Comparison of ENCODE assay signal across 10 cellular contexts in the genomic region with DNA sequence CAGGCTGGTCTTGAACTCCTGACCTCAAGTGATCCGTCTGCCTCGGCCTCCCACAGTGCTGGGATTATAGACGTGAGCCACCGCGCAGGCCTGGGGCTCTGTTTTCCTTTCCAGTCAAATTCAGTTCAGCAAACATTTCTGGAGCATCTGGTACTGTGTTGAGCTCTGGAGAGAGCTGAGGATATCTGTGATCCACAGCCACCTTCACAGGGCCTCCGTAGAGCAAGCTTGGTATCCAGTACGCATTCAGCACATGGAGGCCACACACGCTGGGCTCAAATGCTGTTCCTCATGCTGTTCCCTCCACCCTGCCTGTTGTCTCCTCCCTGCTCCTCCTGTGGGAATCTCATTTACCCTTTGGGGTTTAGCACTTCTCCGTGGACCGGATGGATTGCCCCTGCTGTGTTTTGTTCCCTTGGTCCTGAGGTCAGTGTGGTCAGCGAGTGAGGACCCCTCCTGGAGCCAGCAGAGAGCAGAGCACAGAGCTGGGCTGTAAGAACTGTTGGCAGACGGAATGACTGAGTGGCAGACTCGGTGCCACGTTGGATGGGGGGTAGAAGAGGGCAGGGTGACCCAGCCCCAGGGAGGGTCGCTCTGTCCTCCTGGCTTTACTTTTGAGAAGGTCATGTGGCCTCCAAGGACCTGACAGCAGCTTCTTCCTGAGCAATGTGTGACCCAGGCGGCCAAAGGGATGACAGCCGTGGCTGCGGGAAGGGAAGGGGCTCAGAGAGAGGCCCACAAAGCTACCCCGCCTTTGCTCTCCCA. TPM values are rescaled to one million over a fixed set of nuclear protein-coding genes. Genes with fewer than 3 reads are reported as not detected.
DNase-seq lines count a peak whose midpoint lies in the region; ATAC-seq lines count a peak whose summit lies in the region.
"Had no signal": no experiment of that assay in that cellular context is flagged by ENCODE, and none has a peak within 500 bp of the region (broad histone marks: within the 10 kb centered on the region; RNA-seq: fewer than 3 reads in every experiment).

No MANE protein-coding gene starts in this region.

- no peaks in the 10 kb centered on the region for H3K9me3 ChIP-seq in iPS-20b (ENCODE audit: insufficient read depth, low read depth, low read length)

- H3K4me3 Mint-ChIP-seq in activated CD4-positive, alpha-beta T cell treated with anti-CD3 and anti-CD28 coated beads for 36 hours: peak overlapping the region; percentile 66
- peak overlapping the region; percentile 84 for H3K4me3 Mint-ChIP-seq in activated naive CD8-positive, alpha-beta T cell
- H3K4me3 Mint-ChIP-seq in stimulated activated naive CD8-positive, alpha-beta T cell treated with anti-CD3 and anti-CD28 coated beads, Interleukin-15, amount 100 ng/mL, for 72 hours: peak overlapping the region; percentile 72 to 80
- peak overlapping the region in 2 of 5 donors; percentile 20 to 57 for H3K4me3 Mint-ChIP-seq in immature natural killer cell

- H3K27ac ChIP-seq in iPS-20b (ENCODE audit: low read length): no peak overlapping the region

- peak overlapping the region; percentile 39 for H3K27ac Mint-ChIP-seq in activated CD4-positive, alpha-beta T cell treated with anti-CD3 and anti-CD28 coated beads for 36 hours
- H3K27ac Mint-ChIP-seq in activated naive CD8-positive, alpha-beta T cell: peak overlapping the region; percentile 68
- peak overlapping the region in 1 of 2 donors; percentile 82 for H3K27ac Mint-ChIP-seq in stimulated activated naive CD8-positive, alpha-beta T cell treated with anti-CD3 and anti-CD28 coated beads, Interleukin-15, amount 100 ng/mL, for 72 hours
- H3K27ac Mint-ChIP-seq in immature natural killer cell: no peak overlapping the region

- CTCF ChIA-PET in activated CD4-positive, alpha-beta T cell treated with anti-CD3 and anti-CD28 coated beads for 36 hours (lab: Charles Lee): interaction anchor here (0.6 to 3.1 kb wide), 9 partner anchors 9 to 127 kb away, joined by 3 to 23 read pairs (median 4); no protein-coding TSS in a partner anchor

- peaks cover 10% of the 10 kb centered on the region for H3K4me1 Mint-ChIP-seq in activated CD4-positive, alpha-beta T cell treated with anti-CD3 and anti-CD28 coated beads for 36 hours
- H3K4me1 Mint-ChIP-seq in activated naive CD8-positive, alpha-beta T cell (ENCODE audit: low read depth): peaks cover 6% of the 10 kb centered on the region
- H3K4me1 Mint-ChIP-seq in stimulated activated naive CD8-positive, alpha-beta T cell treated with anti-CD3 and anti-CD28 coated beads, Interleukin-15, amount 100 ng/mL, for 72 hours: peaks cover 11% of the 10 kb centered on the region
- peaks cover 0 to 5% of the 10 kb centered on the region in 2 donors for H3K4me1 Mint-ChIP-seq in immature natural killer cell

- DNase-seq in activated CD4-positive, alpha-beta T cell treated with anti-CD3 and anti-CD28 coated beads for 36 hours: no peak
- DNase-seq in activated CD4-positive, alpha-beta T cell treated with anti-CD3 and anti-CD28 coated beads for 1 hour: no peak
- DNase-seq in stimulated activated naive CD8-positive, alpha-beta T cell treated with anti-CD3 and anti-CD28 coated beads, Interleukin-15, amount 100 ng/mL, for 72 hours: no peak
- no peak for DNase-seq in HK-2 (ENCODE audit: unreplicated experiment)
- no peak for DNase-seq in H4 (ENCODE audit: low spot score)
- DNase-seq in immature natural killer cell: no peak

- peak overlapping the region; percentile 83; the same call in 1 of the 2 replicates for H3K9ac ChIP-seq in iPS-20b (ENCODE audit: low read depth, low read length)

- no peak for ATAC-seq in activated CD4-positive, alpha-beta T cell treated with anti-CD3 and anti-CD28 coated beads for 36 hours
- ATAC-seq in stimulated activated naive CD8-positive, alpha-beta T cell treated with anti-CD3 and anti-CD28 coated beads, Interleukin-15, amount 100 ng/mL, for 72 hours: no peak

- H3K27me3 ChIP-seq in iPS-20b (ENCODE audit: insufficient read depth, low read length): peaks cover 8% of the 10 kb centered on the region; the same call in 1 of the 2 replicates

- POLR2A ChIA-PET in activated CD4-positive, alpha-beta T cell treated with anti-CD3 and anti-CD28 coated beads for 36 hours (lab: Charles Lee): interaction anchor here (0.6 to 1.4 kb wide), 2 partner anchors 15 to 739 kb away, joined by 3 to 4 read pairs; a partner anchor contains a TSS

- peak overlapping the region; percentile 82 for H3K4me3 ChIP-seq in iPS-20b (ENCODE audit: low read length)

- H3K36me3 ChIP-seq in iPS-20b (ENCODE audit: insufficient read depth, low read depth, low read length): no peaks in the 10 kb centered on the region

- H3K4me1 ChIP-seq in iPS-20b (ENCODE audit: insufficient read depth, low read length): no peaks in the 10 kb centered on the region

- no peaks in the 10 kb centered on the region for H3K36me3 Mint-ChIP-seq in activated CD4-positive, alpha-beta T cell treated with anti-CD3 and anti-CD28 coated beads for 36 hours (ENCODE audit: low read depth)
- H3K36me3 Mint-ChIP-seq in activated naive CD8-positive, alpha-beta T cell: no peaks in the 10 kb centered on the region
- H3K36me3 Mint-ChIP-seq in immature natural killer cell: no peaks in the 10 kb centered on the region

- intact Hi-C loops in activated CD4-positive, alpha-beta T cell treated with anti-CD3 and anti-CD28 coated beads for 36 hours (cut with DNase I, micrococcal nuclease): no loop called here

- peaks cover 6% of the 10 kb centered on the region for H3K27me3 Mint-ChIP-seq in activated CD4-positive, alpha-beta T cell treated with anti-CD3 and anti-CD28 coated beads for 36 hours
- H3K27me3 Mint-ChIP-seq in activated naive CD8-positive, alpha-beta T cell: no peaks in the 10 kb centered on the region
- no peaks in the 10 kb centered on the region for H3K27me3 Mint-ChIP-seq in stimulated activated naive CD8-positive, alpha-beta T cell treated with anti-CD3 and anti-CD28 coated beads, Interleukin-15, amount 100 ng/mL, for 72 hours
- H3K27me3 Mint-ChIP-seq in immature natural killer cell (ENCODE audit: low read depth in 3 of 3): peaks cover 2 to 12% (median 11%) of the 10 kb centered on the region in 3 donors

- H3K9me3 Mint-ChIP-seq in activated CD4-positive, alpha-beta T cell treated with anti-CD3 and anti-CD28 coated beads for 36 hours (ENCODE audit: low read depth): no peaks in the 10 kb centered on the region
- H3K9me3 Mint-ChIP-seq in activated naive CD8-positive, alpha-beta T cell (ENCODE audit: low read depth): no peaks in the 10 kb centered on the region
- H3K9me3 Mint-ChIP-seq in stimulated activated naive CD8-positive, alpha-beta T cell treated with anti-CD3 and anti-CD28 coated beads, Interleukin-15, amount 100 ng/mL, for 72 hours: no peaks in the 10 kb centered on the region
- peaks cover 0 to 3% (median 0%) of the 10 kb centered on the region in 6 donors for H3K9me3 Mint-ChIP-seq in immature natural killer cell

RNA-seq across cellular contexts. Expression of a gene that starts 0.9 kb away (rescaled TPM):
- 1 to 10 TPM; 5.6 to 6.0 TPM for total RNA-seq in activated CD4-positive, alpha-beta T cell treated with anti-CD3 and anti-CD28 coated beads for 36 hours
- total RNA-seq in H4 (2014; rRNA removed; shearing (Covaris generic)): not detected in 2 replicates
- 1 to 10 TPM in 1 of 3 donors, under 1 TPM in 1, not detected in 1; 0.34 to 1.3 TPM for polyA plus RNA-seq in immature natural killer cell

RNA-seq across cellular contexts. Expression of a gene that starts 33.2 kb away (rescaled TPM):
- total RNA-seq in activated CD4-positive, alpha-beta T cell treated with anti-CD3 and anti-CD28 coated beads for 36 hours: under 1 TPM in 1 of 2 experiments, not detected in 1; 0.09 TPM
- 2.6 and 3.1 TPM in 2 replicates for total RNA-seq in H4 (2014; rRNA removed; shearing (Covaris generic))
- under 1 TPM in 2 of 3 donors, not detected in 1; 0.06 to 0.07 TPM for polyA plus RNA-seq in immature natural killer cell

RNA-seq across cellular contexts. Expression of a gene that starts 40.5 kb away (rescaled TPM):
- 100 to 1,000 TPM; 103 to 120 TPM for total RNA-seq in activated CD4-positive, alpha-beta T cell treated with anti-CD3 and anti-CD28 coated beads for 36 hours
- total RNA-seq in H4 (2014; rRNA removed; shearing (Covaris generic)): 26.1 and 29.9 TPM in 2 replicates
- polyA plus RNA-seq in immature natural killer cell: 10 to 100 TPM in 1 of 3 donors, 1 to 10 TPM in 2; 7.7 to 13.1 (median 9.0) TPM

RNA-seq across cellular contexts. Expression of a gene that starts 46.2 kb away (rescaled TPM):
- total RNA-seq in activated CD4-positive, alpha-beta T cell treated with anti-CD3 and anti-CD28 coated beads for 36 hours: under 1 TPM; 0.11 to 0.23 TPM
- not detected in 2 replicates for total RNA-seq in H4 (2014; rRNA removed; shearing (Covaris generic))
- polyA plus RNA-seq in immature natural killer cell: 1 to 10 TPM in 1 of 3 donors, not detected in 2; 1.7 TPM
- total RNA-seq: A673, LHCN-M2 had no signal

Comparison
In these comparisons a context has a peak if more than half of its experiments do, and no peak if none do; other contexts are left out.
1. H3K27ac Mint-ChIP-seq: peak in activated CD4-positive, alpha-beta T cell treated with anti-CD3 and anti-CD28 coated beads for 36 hours (single experiment) and activated naive CD8-positive, alpha-beta T cell (single experiment); none in immature natural killer cell (0 of 6).